Comparison of ENCODE assay signal across 8 cellular contexts in the genomic region with DNA sequence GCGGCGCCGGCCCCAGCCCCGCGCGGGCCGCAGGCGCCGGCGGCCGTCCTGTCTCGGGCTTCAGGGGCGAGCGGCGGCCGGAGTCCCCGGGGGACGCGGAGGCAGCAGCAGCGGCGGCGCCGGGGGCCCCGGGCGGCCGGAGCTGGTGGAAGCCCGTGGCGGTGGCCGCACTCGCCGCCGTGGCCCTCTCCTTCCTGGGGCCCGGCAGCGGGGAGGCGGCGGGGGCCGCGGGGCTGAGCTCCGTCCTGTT. TPM values are rescaled to one million over a fixed set of nuclear protein-coding genes. Genes with fewer than 3 reads are reported as not detected.
A peak's percentile ranks its signal among the peaks of the same experiment; 100 is the strongest.
DNase-seq lines count a peak whose midpoint lies in the region; ATAC-seq and TF ChIP-seq lines count a peak whose summit lies in the region.
"Not testable (repeated sequence)": the region's sequence is repeated elsewhere in the genome, so short reads cannot be mapped to it uniquely, and the experiment has no call there.

No MANE protein-coding gene starts in this region.

- POLR2A ChIA-PET in CD4-positive, alpha-beta memory T cell (lab: Charles Lee; ENCODE audit: partially characterized antibody) = interaction anchor here (0.6 to 3.2 kb wide), 19 partner anchors 9 to 476 kb away, joined by 3 to 35 read pairs (median 4); a partner anchor contains a TSS
- POLR2A ChIA-PET in IMR-90 (lab: Charles Lee; ENCODE audit: unreplicated experiment) = interaction anchor here (0.6 kb wide), 1 partner anchor 201 kb away, joined by 4 read pairs; no protein-coding TSS in a partner anchor

- not testable (repeated sequence) for H2BK20ac ChIP-seq in IMR-90 (ENCODE audit: low read depth, low read length)

- H3K9me3 Mint-ChIP-seq in CD4-positive, alpha-beta memory T cell; activated naive CD8-positive, alpha-beta T cell treated with anti-CD3 and anti-CD28 coated beads, Interleukin-2, amount 50 U/mL, for 24 hours; stimulated activated naive CD8-positive, alpha-beta T cell treated with anti-CD3 and anti-CD28 coated beads, Interleukin-15, amount 100 ng/mL, for 72 hours: not testable (repeated sequence)

- not testable (repeated sequence) for H2BK120ac ChIP-seq in IMR-90 (ENCODE audit: low read depth, low read length)

- H3K14ac ChIP-seq in IMR-90 (replicated peaks; ENCODE audit: low read depth, low read length) = not testable (repeated sequence)

- ATAC-seq in GM19463 (IDR thresholded peaks at IDR 0.05; ENCODE audit: unreplicated experiment) (peak; percentile 12), HG02884 (IDR thresholded peaks at IDR 0.05; ENCODE audit: unreplicated experiment) (peak; percentile 3)
- not testable (repeated sequence) for ATAC-seq in IMR-90 (ENCODE audit: low read depth)
- peak; percentile 52 for ATAC-seq in activated naive CD8-positive, alpha-beta T cell treated with anti-CD3 and anti-CD28 coated beads, Interleukin-2, amount 50 U/mL, for 24 hours
- ATAC-seq in stimulated activated naive CD8-positive, alpha-beta T cell treated with anti-CD3 and anti-CD28 coated beads, Interleukin-15, amount 100 ng/mL, for 72 hours = peak; percentile 72

- CTCF ChIA-PET in CD4-positive, alpha-beta memory T cell (lab: Charles Lee; ENCODE audit: partially characterized antibody) = interaction anchor here (1.4 kb wide), 1 partner anchor 26 kb away, joined by 3 read pairs; no protein-coding TSS in a partner anchor
- CTCF ChIA-PET in IMR-90 (lab: Yijun Ruan, JAX) = interaction anchor here (1.4 kb wide), 1 partner anchor 52 kb away, joined by 3 read pairs; no protein-coding TSS in a partner anchor

- not testable (repeated sequence) for H4K91ac ChIP-seq in IMR-90 (ENCODE audit: insufficient read depth, low read depth, low read length)

- 0% methylated on average over 31 of the region's 39 CpGs; no CpG with 5 or more reads in 1 of the 2 experiments for WGBS in IMR-90 (ENCODE audit: extremely low coverage in 2 of 2, insufficient read length in 1 of 2), 2 experiments
- 0% methylated on average over 9 to 30 of the region's 39 CpGs for WGBS in mesodermal cell (ENCODE audit: insufficient coverage in 2 of 2), 2 experiments

- peaks cover 0 to 12% of the 10 kb centered on the region in 2 donors for H3K36me3 Mint-ChIP-seq in CD4-positive, alpha-beta memory T cell
- not testable (repeated sequence) for H3K36me3 Mint-ChIP-seq in activated naive CD8-positive, alpha-beta T cell treated with anti-CD3 and anti-CD28 coated beads, Interleukin-2, amount 50 U/mL, for 24 hours (ENCODE audit: low read depth)

- H3K27ac Mint-ChIP-seq in CD4-positive, alpha-beta memory T cell; activated naive CD8-positive, alpha-beta T cell treated with anti-CD3 and anti-CD28 coated beads, Interleukin-2, amount 50 U/mL, for 24 hours; stimulated activated naive CD8-positive, alpha-beta T cell treated with anti-CD3 and anti-CD28 coated beads, Interleukin-15, amount 100 ng/mL, for 72 hours: not testable (repeated sequence)

- H4K5ac ChIP-seq in IMR-90 (ENCODE audit: low read depth, low read length) = not testable (repeated sequence)

- not testable (repeated sequence) for H2AK9ac ChIP-seq in IMR-90 (replicated peaks; ENCODE audit: low read depth, low read length, poor library complexity)

- H3K4me1 ChIP-seq in CD4-positive, alpha-beta memory T cell (ENCODE audit: insufficient read depth, low read length) = peaks cover 38% of the 10 kb centered on the region
- H3K4me1 ChIP-seq in IMR-90 (ENCODE audit: control insufficient read depth, insufficient read depth, low read length); mesodermal cell (ENCODE audit: control insufficient read depth, insufficient read depth, low read length, poor library complexity, severe bottlenecking): not testable (repeated sequence)

- H3K9me3 ChIP-seq in CD4-positive, alpha-beta memory T cell (ENCODE audit: control insufficient read depth in 1 of 2, low read length in 2 of 2); IMR-90 (ENCODE audit: control insufficient read depth, insufficient read depth, low read length); mesodermal cell (ENCODE audit: control insufficient read depth, low read length): not testable (repeated sequence)

- not testable (repeated sequence) for BruUV-seq in IMR-90 (replicated peaks; lab: Mats Ljungman, UMichigan)

- peaks cover 28 to 43% of the 10 kb centered on the region in 2 experiments for H3K79me1 ChIP-seq in IMR-90 (ENCODE audit: low read depth in 1 of 2, low read length in 2 of 2)

- not testable (repeated sequence) for H4K8ac ChIP-seq in IMR-90 (ENCODE audit: low read depth in 2 of 2, low read length in 2 of 2)

- H3K18ac ChIP-seq in IMR-90 (ENCODE audit: low read depth, low read length) = not testable (repeated sequence)

- H3K9ac ChIP-seq in IMR-90 (ENCODE audit: low read depth, low read length) = peak overlapping the region; percentile 51; the same call in 1 of the 2 replicates

- H3K27me3 Mint-ChIP-seq in CD4-positive, alpha-beta memory T cell; activated naive CD8-positive, alpha-beta T cell treated with anti-CD3 and anti-CD28 coated beads, Interleukin-2, amount 50 U/mL, for 24 hours; stimulated activated naive CD8-positive, alpha-beta T cell treated with anti-CD3 and anti-CD28 coated beads, Interleukin-15, amount 100 ng/mL, for 72 hours: not testable (repeated sequence)

- not testable (repeated sequence) for TF ChIP-seq POLR2A in IMR-90 (IDR thresholded peaks at IDR 0.05; ENCODE audit: low read depth, low read length)

- peak overlapping the region; percentile 44 for H3K27ac ChIP-seq in CD4-positive, alpha-beta memory T cell (ENCODE audit: low read depth, low read length)
- peak overlapping the region; percentile 42; the same call in 1 of the 2 replicates for H3K27ac ChIP-seq in IMR-90 (ENCODE audit: insufficient read depth, low read length)
- not testable (repeated sequence) for H3K27ac ChIP-seq in mesodermal cell (ENCODE audit: low read depth, low read length, severe bottlenecking)

- H4K20me1 ChIP-seq in IMR-90 (ENCODE audit: insufficient read depth, low read length) = not testable (repeated sequence)

- not testable (repeated sequence) for H3K4me2 ChIP-seq in IMR-90 (ENCODE audit: low read depth, low read length)

- TF ChIP-seq RAD21 in IMR-90 (IDR thresholded peaks at IDR 0.05; ENCODE audit: low read length) = not testable (repeated sequence)

- not testable (repeated sequence) for H2AK5ac ChIP-seq in IMR-90 (ENCODE audit: low read depth, low read length)

- in situ Hi-C loops in IMR-90 (cut with MboI; ENCODE audit: low sequenced_read_pairs) = not testable (repeated sequence)

- H3K4me1 Mint-ChIP-seq in CD4-positive, alpha-beta memory T cell = peaks cover 31 to 58% (median 45%) of the 10 kb centered on the region in 4 donors
- peaks cover 46% of the 10 kb centered on the region for H3K4me1 Mint-ChIP-seq in activated naive CD8-positive, alpha-beta T cell treated with anti-CD3 and anti-CD28 coated beads, Interleukin-2, amount 50 U/mL, for 24 hours
- H3K4me1 Mint-ChIP-seq in stimulated activated naive CD8-positive, alpha-beta T cell treated with anti-CD3 and anti-CD28 coated beads, Interleukin-15, amount 100 ng/mL, for 72 hours = peaks cover 42% of the 10 kb centered on the region

- not testable (repeated sequence) for H3K4ac ChIP-seq in IMR-90 (ENCODE audit: low read depth, low read length)

- peak overlapping the region in 1 of 8 donors; percentile 57 for H3K4me3 Mint-ChIP-seq in CD4-positive, alpha-beta memory T cell
- not testable (repeated sequence) for H3K4me3 Mint-ChIP-seq in activated naive CD8-positive, alpha-beta T cell treated with anti-CD3 and anti-CD28 coated beads, Interleukin-2, amount 50 U/mL, for 24 hours; stimulated activated naive CD8-positive, alpha-beta T cell treated with anti-CD3 and anti-CD28 coated beads, Interleukin-15, amount 100 ng/mL, for 72 hours

- not testable (repeated sequence) for H3K23ac ChIP-seq in IMR-90 (ENCODE audit: low read depth, low read length)

- H2AFZ ChIP-seq in IMR-90 (replicated peaks; ENCODE audit: low read length, poor library complexity) = peak overlapping the region; percentile 87

- dilution Hi-C loops in IMR-90 (cut with HindIII; ENCODE audit: low sequenced_read_pairs, unreplicated experiment) = not testable (repeated sequence)

- H3K36me3 ChIP-seq in CD4-positive, alpha-beta memory T cell (ENCODE audit: insufficient read depth, low read length); IMR-90 (ENCODE audit: control insufficient read depth, insufficient read depth, low read length); mesodermal cell (ENCODE audit: control insufficient read depth, insufficient read depth, low read length): not testable (repeated sequence)

- H2BK15ac ChIP-seq in IMR-90 (ENCODE audit: low read depth, low read length) = not testable (repeated sequence)

- H2BK5ac ChIP-seq in IMR-90 (ENCODE audit: low read depth, low read length, poor library complexity, severe bottlenecking) = peak overlapping the region; percentile 59

- DNase-seq in CD4-positive, alpha-beta memory T cell; IMR-90; activated naive CD8-positive, alpha-beta T cell treated with anti-CD3 and anti-CD28 coated beads, Interleukin-2, amount 50 U/mL, for 24 hours; fibroblast of pulmonary artery (ENCODE audit: low read depth); stimulated activated naive CD8-positive, alpha-beta T cell treated with anti-CD3 and anti-CD28 coated beads, Interleukin-15, amount 100 ng/mL, for 72 hours: not testable (repeated sequence)

- H3K27me3 ChIP-seq in CD4-positive, alpha-beta memory T cell (ENCODE audit: insufficient read depth, low read length); IMR-90 (ENCODE audit: control insufficient read depth, insufficient read depth, low read length): not testable (repeated sequence)

- H3K9me1 ChIP-seq in IMR-90 (ENCODE audit: insufficient read depth, low read length) = not testable (repeated sequence)

- not testable (repeated sequence) for H3K56ac ChIP-seq in IMR-90 (ENCODE audit: extremely low read depth, insufficient read depth, low read length)

- not testable (repeated sequence) for TF ChIP-seq CTCF in IMR-90 (conservative IDR thresholded peaks at IDR 0.05; ENCODE audit: low read depth, low read length); fibroblast of pulmonary artery (IDR thresholded peaks at IDR 0.05; ENCODE audit: low read length, missing control alignments)

- intact Hi-C loops in CD4-positive, alpha-beta memory T cell (cut with micrococcal nuclease) = loop anchor here (1.0 to 10.0 kb wide), 3 partner anchors 42 to 385 kb away; a partner anchor contains a TSS
- intact Hi-C loops in IMR-90 (cut with micrococcal nuclease) = loop anchor here (1.0 to 10.0 kb wide), 3 partner anchors 155 to 388 kb away; a partner anchor contains a TSS

- peak overlapping the region in 1 of 2 donors; percentile 57 for H3K4me3 ChIP-seq in CD4-positive, alpha-beta memory T cell (ENCODE audit: low read length in 2 of 2)
- H3K4me3 ChIP-seq in IMR-90 (ENCODE audit: insufficient read depth, low read depth, low read length) (peak overlapping the region; percentile 93), fibroblast of pulmonary artery (replicated peaks; ENCODE audit: low read depth, low read length) (peak overlapping the region; percentile 88), mesodermal cell (ENCODE audit: extremely low read depth, insufficient read depth, low read length, poor library complexity, severe bottlenecking) (peak overlapping the region; percentile 73)

RNA-seq across cellular contexts. Expression of a gene that starts 0.4 kb away (rescaled TPM):
- 10 to 100 TPM; 23.0 to 24.5 TPM for total RNA-seq in CD4-positive, alpha-beta memory T cell
- 1 to 10 TPM; 3.5 to 8.4 TPM for polyA plus RNA-seq in CD4-positive, alpha-beta memory T cell
- total RNA-seq in IMR-90 (2012; rRNA removed) = 28.3 and 30.0 TPM in 2 replicates
- polyA plus RNA-seq in IMR-90 (2012; rRNA removed) = 9.2 and 11.4 TPM in 2 replicates
- polyA plus RNA-seq in IMR-90 (2012; cell fraction: cytosol; rRNA removed) = 3.2 and 4.7 TPM in 2 replicates
- polyA plus RNA-seq in IMR-90 (2012; cell fraction: nucleus; rRNA removed; ENCODE audit: low replicate concordance) = 2.4 and 9.8 TPM in 2 replicates
- 14.3 TPM for polyA plus RNA-seq in mesodermal cell (2013, experiment 1 of 2)
- polyA plus RNA-seq in mesodermal cell (2013, experiment 2 of 2) = 16.3 TPM

RNA-seq across cellular contexts. Expression of a gene that starts 6.0 kb away (rescaled TPM):
- total RNA-seq in CD4-positive, alpha-beta memory T cell = 10 to 100 TPM; 41.6 to 41.9 TPM
- 100 to 1,000 TPM; 123 to 128 TPM for polyA plus RNA-seq in CD4-positive, alpha-beta memory T cell
- 16.0 and 33.9 TPM in 2 replicates for total RNA-seq in IMR-90 (2012; rRNA removed)
- polyA plus RNA-seq in IMR-90 (2012; rRNA removed) = 12.7 and 14.5 TPM in 2 replicates
- polyA plus RNA-seq in IMR-90 (2012; cell fraction: cytosol; rRNA removed) = 1.5 and 2.1 TPM in 2 replicates
- 0.60 and 8.5 TPM in 2 replicates for polyA plus RNA-seq in IMR-90 (2012; cell fraction: nucleus; rRNA removed; ENCODE audit: low replicate concordance)
- polyA plus RNA-seq in mesodermal cell (2013, experiment 1 of 2) = 20.4 TPM
- 21.3 TPM for polyA plus RNA-seq in mesodermal cell (2013, experiment 2 of 2)
